ENCODE assay signal across 22 cellular contexts in the genomic region with DNA sequence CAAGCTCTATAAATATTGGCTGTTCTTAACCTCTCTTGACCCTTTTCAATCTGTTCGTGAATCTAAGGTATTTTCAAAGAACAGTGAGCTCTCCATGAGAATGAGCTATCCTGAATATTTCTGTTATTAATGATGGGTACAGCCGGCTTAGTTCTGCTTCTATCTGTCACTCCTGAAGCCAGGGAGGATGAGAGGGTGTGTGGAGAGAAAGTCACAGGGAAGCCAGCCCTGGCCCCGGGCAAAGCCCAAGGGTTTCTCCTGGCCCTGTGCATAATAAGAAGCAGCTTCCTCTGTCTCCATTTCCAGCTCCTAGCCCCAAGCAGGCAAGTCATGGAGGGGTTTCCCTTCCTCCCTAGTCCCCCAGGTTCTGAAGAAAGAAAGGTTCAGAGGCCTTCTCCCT.
A peak's percentile ranks its signal among the peaks of the same experiment; 100 is the strongest.
DNase-seq lines count a peak whose midpoint lies in the region; ATAC-seq and TF ChIP-seq lines count a peak whose summit lies in the region.
"Had no signal": no experiment of that assay in that cellular context is flagged by ENCODE, and none has a peak within 500 bp of the region (broad histone marks: within the 10 kb centered on the region; RNA-seq: fewer than 3 reads in every experiment).

No MANE protein-coding gene starts in this region.

- H3K36me3 ChIP-seq in BLaER1 treated with 17β-estradiol and CSF1 and Interleukin-3, amounts not matched to agents 10 nM and 100 nM, result no peaks in the 10 kb centered on the region; a peak in 1 of 22 replicates
- H3K36me3 ChIP-seq: BE2C had no signal

- intact Hi-C loops in cardiac septum (cut with DNase I), result no loop called here
- intact Hi-C loops in left ventricle myocardium superior (cut with micrococcal nuclease), result no loop called here

- peak overlapping the region in 3 of 11 experiments; percentile 62 to 63 (median 63); a peak in 2 of 22 replicates for H3K27ac ChIP-seq in BLaER1 treated with 17β-estradiol and CSF1 and Interleukin-3, amounts not matched to agents 10 nM and 100 nM
- H3K27ac ChIP-seq in VCaP (peak overlapping the region; percentile 56), caudate nucleus (ENCODE audit: low read depth, low read length) (no peak overlapping the region)
- H3K27ac ChIP-seq: A549, GM23248 had no signal

- peaks cover 25 to 97% (median 84%) of the 10 kb centered on the region in 10 experiments for H3K4me1 ChIP-seq in BLaER1 treated with 17β-estradiol and CSF1 and Interleukin-3, amounts not matched to agents 10 nM and 100 nM
- H3K4me1 ChIP-seq: A549, BE2C had no signal

- ATAC-seq in left ventricle myocardium superior, result no peak
- ATAC-seq: A549, GM12878 had no signal

- no peak overlapping the region for H3K4me3 ChIP-seq in BLaER1 treated with 17β-estradiol and CSF1 and Interleukin-3, amounts not matched to agents 10 nM and 100 nM
- H3K4me3 ChIP-seq: A549, GM12878, GM23248 had no signal

- H3K27me3 ChIP-seq in BLaER1 treated with 17β-estradiol and CSF1 and Interleukin-3, amounts not matched to agents 10 nM and 100 nM, result 0 out of 22 replicates have a peak, but pooled peaks cover 0 to under 1% (median 0%) of the 10 kb centered on the region in 11 experiments
- H3K27me3 ChIP-seq: BE2C had no signal

- peaks cover 0 to 41% (median 0%) of the 10 kb centered on the region in 11 experiments; a peak in 2 of 22 replicates for H4K20me1 ChIP-seq in BLaER1 treated with 17β-estradiol and CSF1 and Interleukin-3, amounts not matched to agents 10 nM and 100 nM

- no peak overlapping the region for H3K9ac ChIP-seq in BLaER1 treated with 17β-estradiol and CSF1 and Interleukin-3, amounts not matched to agents 10 nM and 100 nM
- H3K9ac ChIP-seq: GM23248 had no signal

- H3K9me3 ChIP-seq in BLaER1 treated with 17β-estradiol and CSF1 and Interleukin-3, amounts not matched to agents 10 nM and 100 nM (replicated peaks in 1 of 11), result peaks cover 0 to 12% (median 6%) of the 10 kb centered on the region in 11 experiments; a peak in 5 of 22 replicates
- H3K9me3 ChIP-seq: A549, BE2C had no signal

- no peak for TF ChIP-seq CTCF in VCaP (conservative IDR thresholded peaks at IDR 0.05)

- peak overlapping the region in 10 of 11 experiments; percentile 63 to 93 (median 83); a peak in 17 of 22 replicates for H3K4me2 ChIP-seq in BLaER1 treated with 17β-estradiol and CSF1 and Interleukin-3, amounts not matched to agents 10 nM and 100 nM
- H3K4me2 ChIP-seq: A549 had no signal

- peak; percentile 29 for DNase-seq in cardiac septum (ENCODE audit: low spot score)
- DNase-seq in left ventricle myocardium superior, result no peak
- no peak for DNase-seq in NOMO-1 treated with dmso at 0.1 percent for 144 hours (lab: John Stamatoyannopoulos, UW; ENCODE audit: unreplicated experiment)
- no peak for DNase-seq in NCI-H2171 (lab: John Stamatoyannopoulos, UW)
- no peak for DNase-seq in caudate nucleus (lab: John Stamatoyannopoulos, UW)
- DNase-seq: 8988T; ACHN; AML-193; BE2C; CD4-positive, alpha-beta T cell; CD8-positive, alpha-beta memory T cell; DMS 273 treated with DMSO at 0.1 percent for 48 hours; DMS79; EL; GDM1; GM23248; H7; HCEC 1CT had no signal
